In the genomic region with DNA sequence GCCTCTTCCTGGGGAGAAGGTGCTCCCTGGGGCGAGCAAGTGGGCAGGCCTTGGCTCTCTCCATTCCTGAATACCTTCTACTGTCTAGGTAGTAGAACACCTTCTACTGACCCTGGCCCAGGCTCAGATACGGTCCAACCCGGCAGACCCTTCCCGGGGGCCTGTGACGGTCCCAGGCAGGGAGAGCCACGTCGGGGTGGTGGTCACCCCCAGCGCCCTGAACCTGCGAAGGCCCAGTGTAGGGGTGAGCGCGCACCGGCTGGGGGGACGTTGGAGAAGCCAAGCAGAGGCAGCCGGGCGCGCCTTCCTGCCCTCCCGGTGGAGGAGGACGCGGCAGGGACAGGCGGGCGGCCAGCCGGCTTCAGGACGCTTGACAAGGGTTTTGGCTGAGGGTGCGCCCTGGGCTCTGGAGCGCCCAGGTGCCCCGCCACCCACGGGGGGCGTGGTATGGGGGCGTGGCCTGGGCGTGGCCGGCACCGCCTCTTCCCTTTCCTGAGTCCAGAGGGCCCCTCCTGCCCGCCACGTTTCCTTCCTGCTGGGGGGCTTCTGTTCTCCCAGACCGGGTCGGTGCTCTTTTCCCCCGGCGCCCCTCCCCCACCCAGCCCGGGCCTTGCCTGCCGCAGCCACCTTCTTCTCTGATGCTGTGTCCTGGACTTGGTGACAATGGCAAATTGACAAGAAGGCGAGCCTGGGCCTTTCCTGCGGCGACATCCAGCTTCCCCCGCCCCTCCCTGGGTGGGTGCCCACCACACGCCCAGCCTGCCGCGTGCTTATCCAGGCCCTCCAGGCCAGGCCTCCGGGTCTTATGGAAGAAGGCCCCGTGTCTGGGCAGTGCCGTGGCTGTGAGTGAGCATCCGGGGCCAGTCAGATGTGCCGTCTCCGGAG, we compare ENCODE assay signal across 8 cellular contexts. TPM values are rescaled to one million over a fixed set of nuclear protein-coding genes. Genes with fewer than 3 reads are reported as not detected.
A peak's percentile ranks its signal among the peaks of the same experiment; 100 is the strongest.
DNase-seq lines count a peak whose midpoint lies in the region; ATAC-seq and TF ChIP-seq lines count a peak whose summit lies in the region.

No MANE protein-coding gene starts in this region.

- 21% methylated on average over 20 of the region's 53 CpGs for WGBS in mammary epithelial cell (ENCODE audit: low coverage, missing lambda C conversion rate)

- in situ Hi-C loops in mammary epithelial cell (cut with MboI; ENCODE audit: low sequenced_read_pairs in 2 of 2): no loop called here

- dilution Hi-C loops in mammary epithelial cell (cut with HindIII; ENCODE audit: low sequenced_read_pairs): no loop called here

- H3K4me3 ChIP-seq in mammary epithelial cell (replicated peaks in 1 of 3; ENCODE audit: insufficient read depth in 1 of 3, low read depth in 2 of 3, low read length in 3 of 3): peak overlapping the region in 2 of 3 experiments; percentile 28 to 35

- peak overlapping the region; percentile 88 for H3K4me3 Mint-ChIP-seq in memory B cell

- H3K4me1 Mint-ChIP-seq in memory B cell: peaks cover 10% of the 10 kb centered on the region

- no peak overlapping the region for H3K9ac ChIP-seq in mammary epithelial cell (ENCODE audit: insufficient read depth, low read length)

- peaks cover 2% of the 10 kb centered on the region for H3K27me3 Mint-ChIP-seq in memory B cell

- H3K36me3 Mint-ChIP-seq in memory B cell: no peaks in the 10 kb centered on the region

- no peaks in the 10 kb centered on the region for H3K79me2 ChIP-seq in mammary epithelial cell (ENCODE audit: insufficient read depth, low read length)

- DNase-seq in ELF-1 (ENCODE audit: low read depth, low spot score) (peak; percentile 86), UCSD-AML1 (lab: John Stamatoyannopoulos, UW; ENCODE audit: unreplicated experiment) (peak; percentile 79), mammary epithelial cell (no peak), memory B cell (ENCODE audit: low spot score in 2 of 2) (peak; percentile 49 to 78), NCI-H748 (lab: John Stamatoyannopoulos, UW; ENCODE audit: unreplicated experiment) (no peak)
- DNase-seq in stimulated activated CD8-positive, alpha-beta memory T cell treated with anti-CD3 and anti-CD28 coated beads, Interleukin-4, amount 100 ng/mL, for 4 hours (ENCODE audit: low read depth in 2 of 2, low spot score in 1 of 2): peak; percentile 50 to 54

- no TSS peak for BruUV-seq in mammary epithelial cell (replicated peaks; lab: Mats Ljungman, UMichigan)

- H2AFZ ChIP-seq in mammary epithelial cell (ENCODE audit: low read depth, low read length): peak overlapping the region; percentile 87

- H3K27me3 ChIP-seq in mammary epithelial cell (ENCODE audit: insufficient read depth, low read length): no peaks in the 10 kb centered on the region

- intact Hi-C loops in mammary epithelial cell (cut with micrococcal nuclease): no loop called here

- no peak for TF ChIP-seq CTCF in mammary epithelial cell (conservative IDR thresholded peaks at IDR 0.05 in 1 of 2, IDR thresholded peaks at IDR 0.05 in 1 of 2; ENCODE audit: extremely low read depth in 1 of 2, insufficient read depth in 1 of 2, low read depth in 1 of 2, low read length in 2 of 2)

- H3K4me2 ChIP-seq in mammary epithelial cell (ENCODE audit: insufficient read depth, low read depth, low read length): peak overlapping the region; percentile 81

- peaks cover 30% of the 10 kb centered on the region for H3K4me1 ChIP-seq in mammary epithelial cell (ENCODE audit: insufficient read depth, low read length)

- H3K27ac ChIP-seq in mammary epithelial cell (ENCODE audit: insufficient read depth, low read depth, low read length): no peak overlapping the region

- H3K9me3 Mint-ChIP-seq in memory B cell: peaks cover 4% of the 10 kb centered on the region

- CTCF ChIA-PET in mammary epithelial cell (lab: Charles Lee; ENCODE audit: low non-redundant PET): no interaction called here

- H3K36me3 ChIP-seq in mammary epithelial cell (ENCODE audit: insufficient read depth, low read length): no peaks in the 10 kb centered on the region

- H3K27ac Mint-ChIP-seq in memory B cell: no peak overlapping the region

- no peaks in the 10 kb centered on the region for H4K20me1 ChIP-seq in mammary epithelial cell (ENCODE audit: insufficient read depth, low read length)

- no peaks in the 10 kb centered on the region for H3K9me3 ChIP-seq in mammary epithelial cell (replicated peaks; ENCODE audit: insufficient read depth, low read length)

- ATAC-seq in HG02763 (IDR thresholded peaks at IDR 0.05; ENCODE audit: unreplicated experiment) (peak; percentile 83), memory B cell (ENCODE audit: low read depth) (peak; percentile 92), HG02981 (IDR thresholded peaks at IDR 0.05; ENCODE audit: unreplicated experiment) (no peak)

RNA-seq across cellular contexts. Expression of gene PPP1R13B, which starts 24.5 kb away (rescaled TPM):
- 10 to 100 TPM in 1 of 2 donors, 1 to 10 TPM in 1; 6.8 to 22.8 TPM for total RNA-seq in mammary epithelial cell
- polyA plus RNA-seq in mammary epithelial cell: 6.2 TPM
- polyA minus RNA-seq in mammary epithelial cell: 45.8 TPM

RNA-seq across cellular contexts. Expression of gene TDRD9, which starts 56.4 kb away (rescaled TPM):
- total RNA-seq in mammary epithelial cell: 1 to 10 TPM; 3.5 to 7.3 TPM
- 0.06 TPM for polyA plus RNA-seq in mammary epithelial cell
- polyA minus RNA-seq in mammary epithelial cell: not detected

Comparison
In these comparisons a context has a peak if more than half of its experiments do, and no peak if none do; other contexts are left out.
1. DNase-seq: peak in ELF-1 (single experiment), UCSD-AML1 (single experiment), memory B cell (2 of 2) and stimulated activated CD8-positive, alpha-beta memory T cell treated with anti-CD3 and anti-CD28 coated beads, Interleukin-4, amount 100 ng/mL, for 4 hours (2 of 2); none in mammary epithelial cell (single experiment) and NCI-H748 (single experiment).